Comparison of ENCODE assay signal across 8 cellular contexts in the genomic region with DNA sequence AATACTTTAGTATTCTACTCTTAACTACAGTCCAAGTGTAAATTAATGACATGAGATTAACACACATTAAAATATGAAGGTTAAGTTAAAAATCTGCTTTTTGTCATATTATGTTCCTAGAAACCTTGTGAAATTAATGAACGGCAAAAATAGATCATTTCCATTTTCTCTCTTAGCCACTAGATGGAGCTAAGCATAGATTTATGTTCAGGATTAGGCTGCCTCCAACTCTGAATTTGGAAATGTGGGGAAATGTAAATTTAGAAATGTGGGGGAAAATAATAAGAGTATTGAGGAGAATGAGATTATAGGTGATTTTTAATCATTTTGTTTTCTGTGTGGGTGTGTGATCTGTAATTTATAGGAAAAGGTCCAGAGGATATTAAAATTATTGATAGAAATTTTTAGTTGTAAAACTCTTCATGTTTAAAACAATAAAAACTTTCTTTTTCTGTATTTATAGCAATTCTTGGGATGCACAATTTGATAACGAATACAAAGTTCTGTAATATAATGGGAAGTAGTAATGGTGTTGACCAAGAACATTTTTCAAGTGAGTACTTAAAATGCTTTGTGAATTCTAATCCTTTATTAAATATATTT. TPM values are rescaled to one million over a fixed set of nuclear protein-coding genes. Genes with fewer than 3 reads are reported as not detected.
DNase-seq lines count a peak whose midpoint lies in the region; ATAC-seq and TF ChIP-seq lines count a peak whose summit lies in the region.

No MANE protein-coding gene starts in this region.

- TF ChIP-seq EP300 in Ishikawa (IDR thresholded peaks at IDR 0.05; ENCODE audit: borderline replicate concordance) = no peak

- H3K4me3 Mint-ChIP-seq in CD8-positive, alpha-beta T cell = no peak overlapping the region
- no peak overlapping the region for H3K4me3 Mint-ChIP-seq in activated B cell treated with CpG ODN at 0.5 μM for 24 hours

- ATAC-seq in CD8-positive, alpha-beta T cell = no peak
- ATAC-seq in activated B cell treated with CpG ODN at 0.5 μM for 24 hours (ENCODE audit: low read depth) = no peak
- no peak for ATAC-seq in GM18505 (IDR thresholded peaks at IDR 0.05; ENCODE audit: unreplicated experiment)
- ATAC-seq in GM18517 (IDR thresholded peaks at IDR 0.05; ENCODE audit: unreplicated experiment) = no peak

- H3K36me3 Mint-ChIP-seq in CD8-positive, alpha-beta T cell = peaks cover 63% of the 10 kb centered on the region
- H3K36me3 Mint-ChIP-seq in activated B cell treated with CpG ODN at 0.5 μM for 24 hours (ENCODE audit: low read depth) = peaks cover 56% of the 10 kb centered on the region

- CTCF ChIA-PET in CD8-positive, alpha-beta T cell (lab: Charles Lee) = interaction anchor here (0.7 to 3.2 kb wide), 12 partner anchors 9 to 252 kb away, joined by 3 to 17 read pairs (median 4); no protein-coding TSS in a partner anchor
- CTCF ChIA-PET in activated B cell treated with CpG ODN at 0.5 μM for 24 hours (lab: Charles Lee) = interaction anchor here (0.7 to 2.8 kb wide), 14 partner anchors 9 to 605 kb away, joined by 3 to 8 read pairs (median 4); no protein-coding TSS in a partner anchor

- POLR2A ChIA-PET in CD8-positive, alpha-beta T cell (lab: Charles Lee) = no interaction called here
- POLR2A ChIA-PET in activated B cell treated with CpG ODN at 0.5 μM for 24 hours (lab: Charles Lee) = no interaction called here

- no peak overlapping the region for H3K27ac ChIP-seq in CD8-positive, alpha-beta T cell (ENCODE audit: low read depth, low read length)

- TF ChIP-seq CTCF in CD8-positive, alpha-beta T cell (IDR thresholded peaks at IDR 0.05) = peak; percentile 96
- TF ChIP-seq CTCF in activated B cell treated with CpG ODN at 0.5 μM for 24 hours (IDR thresholded peaks at IDR 0.05) = peak; percentile 58

- peak; percentile 44; the same call in 1 of the 2 replicates for TF ChIP-seq RAD21 in Ishikawa (IDR thresholded peaks at IDR 0.05; ENCODE audit: low read depth)

- H3K9me3 ChIP-seq in CD8-positive, alpha-beta T cell (ENCODE audit: low read length) = no peaks in the 10 kb centered on the region

- no peak for DNase-seq in CD8-positive, alpha-beta T cell
- DNase-seq in activated B cell treated with CpG ODN at 0.5 μM for 24 hours (no peak), iris pigment epithelial cell (ENCODE audit: low read depth) (peak; percentile 24), DMS153 (lab: John Stamatoyannopoulos, UW) (no peak)
- no peak for DNase-seq in activated effector memory CD4-positive, alpha-beta T cell treated with anti-CD3 and anti-CD28 coated beads, Interleukin-2, amount 50 U/mL, for 16 hours

- no peak for TF ChIP-seq POLR2A in GM18505 (IDR thresholded peaks at IDR 0.05; ENCODE audit: borderline replicate concordance, extremely low read depth, insufficient read depth, insufficient read length)

- no peak overlapping the region for H3K4me3 ChIP-seq in CD8-positive, alpha-beta T cell (ENCODE audit: low read depth, low read length)

- peaks cover 10% of the 10 kb centered on the region for H3K4me1 Mint-ChIP-seq in CD8-positive, alpha-beta T cell (ENCODE audit: low read depth)
- H3K4me1 Mint-ChIP-seq in activated B cell treated with CpG ODN at 0.5 μM for 24 hours = peaks cover 4% of the 10 kb centered on the region

- peak overlapping the region; percentile 21 for H3K27ac Mint-ChIP-seq in CD8-positive, alpha-beta T cell
- no peak overlapping the region for H3K27ac Mint-ChIP-seq in activated B cell treated with CpG ODN at 0.5 μM for 24 hours

- H3K4me1 ChIP-seq in CD8-positive, alpha-beta T cell (ENCODE audit: insufficient read depth, low read length) = no peaks in the 10 kb centered on the region

- no peaks in the 10 kb centered on the region for H3K27me3 Mint-ChIP-seq in CD8-positive, alpha-beta T cell (ENCODE audit: low read depth)
- H3K27me3 Mint-ChIP-seq in activated B cell treated with CpG ODN at 0.5 μM for 24 hours = no peaks in the 10 kb centered on the region

- no peaks in the 10 kb centered on the region for H3K27me3 ChIP-seq in CD8-positive, alpha-beta T cell (ENCODE audit: insufficient read depth, low read length)

- no peaks in the 10 kb centered on the region for H3K9me3 Mint-ChIP-seq in CD8-positive, alpha-beta T cell
- no peaks in the 10 kb centered on the region for H3K9me3 Mint-ChIP-seq in activated B cell treated with CpG ODN at 0.5 μM for 24 hours

- intact Hi-C loops in CD8-positive, alpha-beta T cell (cut with DNase I, micrococcal nuclease) = loop anchor here (2.0 to 10.0 kb wide), 4 partner anchors 194 to 338 kb away; no protein-coding TSS in a partner anchor
- intact Hi-C loops in activated B cell treated with CpG ODN at 0.5 μM for 24 hours (cut with micrococcal nuclease) = loop anchor here (1.0 kb wide), 2 partner anchors 191 to 339 kb away; no protein-coding TSS in a partner anchor

- H3K36me3 ChIP-seq in CD8-positive, alpha-beta T cell (ENCODE audit: insufficient read depth, low read length) = peaks cover 9% of the 10 kb centered on the region

TF ChIP-seq in Ishikawa, 13 proteins besides CTCF, POLR2A, EP300 and RAD21:
- TF ChIP-seq YY1 (IDR thresholded peaks at IDR 0.05; ENCODE audit: low read depth) (no peak), FOXM1 (IDR thresholded peaks at IDR 0.05; ENCODE audit: borderline replicate concordance, low read depth) (no peak), EGR1 (IDR thresholded peaks at IDR 0.05) (no peak), ZBTB7A (IDR thresholded peaks at IDR 0.05; ENCODE audit: low read depth) (no peak), TAF1 (IDR thresholded peaks at IDR 0.05; ENCODE audit: low read depth) (no peak), CREB1 (IDR thresholded peaks at IDR 0.05; ENCODE audit: low read depth) (no peak), NFIC (IDR thresholded peaks at IDR 0.05) (no peak)
- TF ChIP-seq, protein P1, sequence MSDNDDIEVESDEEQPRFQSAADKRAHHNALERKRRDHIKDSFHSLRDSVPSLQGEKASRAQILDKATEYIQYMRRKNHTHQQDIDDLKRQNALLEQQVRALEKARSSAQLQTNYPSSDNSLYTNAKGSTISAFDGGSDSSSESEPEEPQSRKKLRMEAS (IDR thresholded peaks at IDR 0.05) = no peak
- TF ChIP-seq, protein P2, sequence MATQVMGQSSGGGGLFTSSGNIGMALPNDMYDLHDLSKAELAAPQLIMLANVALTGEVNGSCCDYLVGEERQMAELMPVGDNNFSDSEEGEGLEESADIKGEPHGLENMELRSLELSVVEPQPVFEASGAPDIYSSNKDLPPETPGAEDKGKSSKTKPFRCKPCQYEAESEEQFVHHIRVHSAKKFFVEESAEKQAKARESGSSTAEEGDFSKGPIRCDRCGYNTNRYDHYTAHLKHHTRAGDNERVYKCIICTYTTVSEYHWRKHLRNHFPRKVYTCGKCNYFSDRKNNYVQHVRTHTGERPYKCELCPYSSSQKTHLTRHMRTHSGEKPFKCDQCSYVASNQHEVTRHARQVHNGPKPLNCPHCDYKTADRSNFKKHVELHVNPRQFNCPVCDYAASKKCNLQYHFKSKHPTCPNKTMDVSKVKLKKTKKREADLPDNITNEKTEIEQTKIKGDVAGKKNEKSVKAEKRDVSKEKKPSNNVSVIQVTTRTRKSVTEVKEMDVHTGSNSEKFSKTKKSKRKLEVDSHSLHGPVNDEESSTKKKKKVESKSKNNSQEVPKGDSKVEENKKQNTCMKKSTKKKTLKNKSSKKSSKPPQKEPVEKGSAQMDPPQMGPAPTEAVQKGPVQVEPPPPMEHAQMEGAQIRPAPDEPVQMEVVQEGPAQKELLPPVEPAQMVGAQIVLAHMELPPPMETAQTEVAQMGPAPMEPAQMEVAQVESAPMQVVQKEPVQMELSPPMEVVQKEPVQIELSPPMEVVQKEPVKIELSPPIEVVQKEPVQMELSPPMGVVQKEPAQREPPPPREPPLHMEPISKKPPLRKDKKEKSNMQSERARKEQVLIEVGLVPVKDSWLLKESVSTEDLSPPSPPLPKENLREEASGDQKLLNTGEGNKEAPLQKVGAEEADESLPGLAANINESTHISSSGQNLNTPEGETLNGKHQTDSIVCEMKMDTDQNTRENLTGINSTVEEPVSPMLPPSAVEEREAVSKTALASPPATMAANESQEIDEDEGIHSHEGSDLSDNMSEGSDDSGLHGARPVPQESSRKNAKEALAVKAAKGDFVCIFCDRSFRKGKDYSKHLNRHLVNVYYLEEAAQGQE (IDR thresholded peaks at IDR 0.05; ENCODE audit: low read depth) = no peak

RNA-seq across cellular contexts. Expression of a gene that starts 59.2 kb away (rescaled TPM):
- total RNA-seq in CD8-positive, alpha-beta T cell = 10 to 100 TPM; 32.7 to 32.9 TPM
- total RNA-seq in activated B cell treated with CpG ODN at 0.5 μM for 24 hours = 39.0 and 47.0 TPM in 2 replicates
